2 cellular contexts compared by ENCODE assay signal in the genomic region with DNA sequence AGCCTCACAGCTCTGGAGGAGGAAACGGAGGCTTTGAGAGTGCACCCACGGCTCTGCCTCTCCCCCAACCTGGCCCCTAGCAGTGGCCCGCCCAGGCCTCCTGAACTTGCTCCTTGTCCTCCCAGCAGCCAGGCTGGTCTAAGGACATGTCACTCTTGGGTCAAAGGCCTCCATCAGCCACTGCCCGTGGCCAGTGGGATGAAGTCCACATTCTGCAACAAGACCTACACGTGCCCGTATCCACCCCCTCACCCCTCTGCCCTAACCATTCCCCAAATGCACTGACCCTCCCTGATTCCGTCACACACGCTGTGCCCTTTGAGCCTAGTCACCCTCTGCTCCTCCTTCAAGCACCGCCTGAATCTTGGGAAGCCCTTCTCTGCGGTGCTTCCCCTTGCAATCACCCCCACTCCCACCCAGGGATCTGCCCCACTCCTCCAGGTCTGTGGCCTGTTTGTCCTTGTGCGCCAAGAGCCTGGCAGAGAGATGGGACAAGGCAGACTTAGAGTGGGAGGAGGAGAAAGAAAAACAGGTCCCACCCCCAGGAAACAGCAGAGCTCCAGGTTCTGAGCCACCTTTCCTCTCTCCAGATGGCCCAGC.
A peak's percentile ranks its signal among the peaks of the same experiment; 100 is the strongest.
TF ChIP-seq lines count a peak whose summit lies in the region.

No MANE protein-coding gene starts in this region.

TF ChIP-seq in WTC11, 78 proteins besides CTCF, POLR2A, EP300 and RAD21 (continued from another document):
- TF ChIP-seq SP1 (CRISPR knock-in tag; conservative IDR thresholded peaks at IDR 0.05): no peak
- TF ChIP-seq GRHL2 (CRISPR knock-in tag; IDR thresholded peaks at IDR 0.05; ENCODE audit: insufficient replicate concordance, severe bottlenecking): no peak

TF ChIP-seq in liver, 16 proteins besides CTCF, POLR2A, EP300 and RAD21 (continued from another document):
- TF ChIP-seq REST (IDR thresholded peaks at IDR 0.05) (peak; percentile 51), TAF1 (conservative IDR thresholded peaks at IDR 0.05) (no peak), GABPA (IDR thresholded peaks at IDR 0.05 in 1 of 2, conservative IDR thresholded peaks at IDR 0.05 in 1 of 2) (peak in 1 of 2 donors; percentile 44), NR2F2 (IDR thresholded peaks at IDR 0.05) (peak; percentile 88), FOXA1 (IDR thresholded peaks at IDR 0.05) (peak; percentile 54), HNF4G (IDR thresholded peaks at IDR 0.05) (peak; percentile 98), ZBTB33 (IDR thresholded peaks at IDR 0.05) (no peak), MAX (IDR thresholded peaks at IDR 0.05) (peak; percentile 94), HNF4A (conservative IDR thresholded peaks at IDR 0.05) (peak; percentile 99 to 100), FOXA2 (IDR thresholded peaks at IDR 0.05) (peak; percentile 57), RXRA (IDR thresholded peaks at IDR 0.05) (peak; percentile 99 to 100), JUND (IDR thresholded peaks at IDR 0.05) (peak; percentile 65 to 90)
